Comparison of ENCODE assay signal across 8 cellular contexts in the genomic region with DNA sequence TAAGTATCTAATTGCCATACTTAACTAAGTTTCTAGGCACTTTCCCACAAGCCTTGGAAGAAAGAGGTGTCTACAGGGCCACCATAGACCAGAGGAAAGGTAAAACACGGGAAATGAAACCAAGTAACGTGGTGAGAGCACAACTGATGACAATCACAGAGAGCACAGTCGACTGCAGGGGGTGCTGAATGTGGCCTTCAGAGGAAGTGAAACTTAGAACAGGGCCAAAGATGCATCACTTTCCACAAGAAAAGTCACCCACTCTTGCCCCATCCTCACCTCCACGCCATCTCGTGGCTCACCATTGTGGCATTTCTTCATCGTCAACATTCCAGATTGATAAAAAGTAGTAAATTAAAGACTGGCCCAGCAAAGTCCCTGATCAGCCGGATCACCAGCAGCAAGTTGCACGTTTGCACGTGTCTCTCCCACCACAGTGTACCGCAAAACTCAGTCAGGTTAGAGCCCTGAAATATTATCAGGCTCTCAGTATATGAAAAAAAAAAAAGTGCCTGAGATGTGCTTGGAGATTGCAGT. TPM values are rescaled to one million over a fixed set of nuclear protein-coding genes. Genes with fewer than 3 reads are reported as not detected.
DNase-seq lines count a peak whose midpoint lies in the region; ATAC-seq and TF ChIP-seq lines count a peak whose summit lies in the region.

No MANE protein-coding gene starts in this region.

- peaks cover 0 to 23% (median 5%) of the 10 kb centered on the region in 9 donors for H3K4me1 ChIP-seq in heart right ventricle
- peaks cover 0 to 5% of the 10 kb centered on the region in 2 donors for H3K4me1 ChIP-seq in right atrium auricular region

- H3K27me3 ChIP-seq in heart right ventricle, result no peaks in the 10 kb centered on the region
- H3K27me3 ChIP-seq in right atrium auricular region, result no peaks in the 10 kb centered on the region

- H3K27ac ChIP-seq in heart right ventricle (peak overlapping the region in 1 of 10 donors; percentile 76), right atrium auricular region (no peak overlapping the region)

- H3K9me3 ChIP-seq in heart right ventricle (no peaks in the 10 kb centered on the region), right atrium auricular region (no peaks in the 10 kb centered on the region)

- WGBS in heart right ventricle, 2 donors, result 87 to 90% methylated on average over 10 of the region's 10 CpGs

- H3K4me3 ChIP-seq in heart right ventricle, result peak overlapping the region in 1 of 10 donors; percentile 22
- H3K4me3 ChIP-seq in right atrium auricular region, result no peak overlapping the region

- peak in 5 of 8 donors; percentile 7 to 43 (median 22) for ATAC-seq in heart right ventricle
- ATAC-seq in HG03457 (IDR thresholded peaks at IDR 0.05; ENCODE audit: unreplicated experiment), result peak; percentile 94
- peak; percentile 56 for ATAC-seq in sciatic nerve

- intact Hi-C loops in heart right ventricle (cut with DNase I) (no loop called here), sciatic nerve (cut with DNase I) (no loop called here)

- peaks cover 0 to 14% (median 0%) of the 10 kb centered on the region in 9 donors for H3K36me3 ChIP-seq in heart right ventricle
- no peaks in the 10 kb centered on the region for H3K36me3 ChIP-seq in right atrium auricular region

- TF ChIP-seq CTCF in heart right ventricle (IDR thresholded peaks at IDR 0.05) (no peak), right atrium auricular region (IDR thresholded peaks at IDR 0.05) (no peak)

- no peak for DNase-seq in heart right ventricle
- no peak for DNase-seq in right atrium auricular region (ENCODE audit: low spot score)
- DNase-seq in activated CD8-positive, alpha-beta memory T cell treated with anti-CD3 and anti-CD28 coated beads for 1 hour (ENCODE audit: extremely low read depth in 1 of 2, low read depth in 1 of 2), result peak; percentile 33 to 35
- DNase-seq in sciatic nerve (ENCODE audit: low spot score), result no peak
- no peak for DNase-seq in midbrain (lab: John Stamatoyannopoulos, UW)
- no peak for DNase-seq in amniotic stem cell (lab: John Stamatoyannopoulos, UW)
- DNase-seq in NCI-H2196 treated with DMSO at 0.1 percent for 48 hours (lab: John Stamatoyannopoulos, UW; ENCODE audit: unreplicated experiment), result no peak

RNA-seq across cellular contexts. Expression of a gene that starts 31.4 kb away (rescaled TPM):
- total RNA-seq in heart right ventricle (10 to 100 TPM; 10.3 to 31.6 (median 21.7) TPM), right atrium auricular region (10 to 100 TPM; 19.2 to 28.6 TPM), sciatic nerve (32.0 TPM)
- 1 to 10 TPM; 2.1 to 2.9 TPM for polyA plus RNA-seq in heart right ventricle

Comparison
In these comparisons a context has a peak if more than half of its experiments do, and no peak if none do; other contexts are left out.
1. ATAC-seq: peak in every context shown above with its lines; median percentile 94 in HG03457; 56 in sciatic nerve; 22 in heart right ventricle.
2. DNase-seq: peak in activated CD8-positive, alpha-beta memory T cell treated with anti-CD3 and anti-CD28 coated beads for 1 hour (2 of 2); none in heart right ventricle (0 of 2), right atrium auricular region (single experiment), sciatic nerve (single experiment), midbrain (single experiment), amniotic stem cell (single experiment) and NCI-H2196 treated with DMSO at 0.1 percent for 48 hours (single experiment).